Comparison of ENCODE assay signal across 10 cellular contexts in the genomic region with DNA sequence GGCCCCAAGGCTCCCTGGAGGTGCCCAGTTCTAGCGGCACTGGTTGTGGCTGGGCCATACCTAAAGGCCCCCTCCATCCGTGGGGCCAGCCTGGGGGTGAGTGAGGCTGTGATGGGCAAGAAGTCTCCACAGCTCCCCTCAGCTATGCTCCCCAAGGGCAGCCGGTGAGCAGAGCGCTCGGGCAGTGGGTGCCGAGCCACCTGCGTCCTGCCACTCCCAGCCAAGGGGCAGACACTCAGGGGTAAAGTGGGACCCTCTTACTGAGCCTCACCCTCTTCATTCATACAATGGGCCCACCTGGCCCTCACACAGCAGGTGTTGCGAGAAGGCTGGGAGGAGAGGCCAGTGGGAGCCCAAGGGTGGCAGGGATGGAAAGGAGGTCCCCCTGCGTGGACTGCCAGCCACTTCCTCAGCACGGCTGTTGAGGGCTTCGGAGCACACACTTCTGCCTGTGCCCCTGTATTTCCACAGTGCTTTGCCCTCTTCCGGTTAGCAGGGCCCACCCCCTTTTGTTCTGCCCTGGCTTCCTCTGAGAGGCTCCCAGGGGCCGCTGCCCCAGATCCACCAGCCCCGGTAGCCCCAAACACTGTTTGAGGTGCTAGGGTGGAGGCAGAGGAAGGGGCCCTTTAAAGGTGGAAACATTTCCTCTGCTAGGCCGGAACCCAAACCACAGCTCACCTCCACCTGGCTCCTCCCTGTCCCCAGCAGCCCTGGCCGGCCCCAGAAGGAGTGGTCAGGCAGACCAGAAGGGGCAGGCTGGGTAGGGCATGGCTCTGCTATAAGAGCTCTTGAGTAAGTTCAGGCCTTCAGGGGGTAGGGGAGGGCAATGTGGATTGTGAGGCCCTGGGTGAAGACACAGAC. TPM values are rescaled to one million over a fixed set of nuclear protein-coding genes. Genes with fewer than 3 reads are reported as not detected.
DNase-seq lines count a peak whose midpoint lies in the region; ATAC-seq and TF ChIP-seq lines count a peak whose summit lies in the region.
"Had no signal": no experiment of that assay in that cellular context is flagged by ENCODE, and none has a peak within 500 bp of the region (broad histone marks: within the 10 kb centered on the region; RNA-seq: fewer than 3 reads in every experiment).

No MANE protein-coding gene starts in this region.

- H3F3A ChIP-seq in OCI-LY1 (ENCODE audit: insufficient read depth, low read length) = no peaks in the 10 kb centered on the region

- H3K79me2 ChIP-seq in OCI-LY1 (ENCODE audit: insufficient read depth, low read length) = no peaks in the 10 kb centered on the region

- no peak overlapping the region for H3K9ac ChIP-seq in OCI-LY1 (ENCODE audit: low read length)

- H3K36me3 Mint-ChIP-seq in CD4-positive, CD25-positive, alpha-beta regulatory T cell = no peaks in the 10 kb centered on the region
- H3K36me3 Mint-ChIP-seq in activated naive CD4-positive, alpha-beta T cell treated with anti-CD3 and anti-CD28 coated beads, Interleukin-2, amount 50 U/mL, for 24 hours = peaks cover 6% of the 10 kb centered on the region
- no peaks in the 10 kb centered on the region for H3K36me3 Mint-ChIP-seq in natural killer cell treated with Interleukin-12 subunit alpha and Interleukin-12 subunit beta and Interleukin-15 and Interleukin-18, amount 100 ng/mL, for 72 hours

- H3K27me3 Mint-ChIP-seq in CD4-positive, CD25-positive, alpha-beta regulatory T cell = no peaks in the 10 kb centered on the region
- H3K27me3 Mint-ChIP-seq in activated naive CD4-positive, alpha-beta T cell treated with anti-CD3 and anti-CD28 coated beads, Interleukin-2, amount 50 U/mL, for 24 hours = no peaks in the 10 kb centered on the region
- no peaks in the 10 kb centered on the region for H3K27me3 Mint-ChIP-seq in natural killer cell treated with Interleukin-12 subunit alpha and Interleukin-12 subunit beta and Interleukin-15 and Interleukin-18, amount 100 ng/mL, for 72 hours

- H3K9me2 ChIP-seq in OCI-LY1 (ENCODE audit: low read depth, low read length) = no peaks in the 10 kb centered on the region

- H3K27me3 ChIP-seq in CD4-positive, CD25-positive, alpha-beta regulatory T cell (ENCODE audit: control insufficient read depth, insufficient read depth, low read length) = no peaks in the 10 kb centered on the region
- H3K27me3 ChIP-seq in OCI-LY1 (ENCODE audit: insufficient read depth, low read length) = peaks cover 7% of the 10 kb centered on the region; the same call in 1 of the 2 replicates

- ATAC-seq in CD4-positive, CD25-positive, alpha-beta regulatory T cell (ENCODE audit: low read depth in 2 of 2) = peak; percentile 86 to 92
- peak; percentile 65 to 87 for ATAC-seq in natural killer cell treated with Interleukin-12 subunit alpha and Interleukin-12 subunit beta and Interleukin-15 and Interleukin-18, amount 100 ng/mL, for 72 hours
- ATAC-seq in HG03159 (IDR thresholded peaks at IDR 0.05; ENCODE audit: unreplicated experiment) = no peak
- no peak for ATAC-seq in GM21619 (IDR thresholded peaks at IDR 0.05; ENCODE audit: unreplicated experiment)

- H3K27ac ChIP-seq in CD4-positive, CD25-positive, alpha-beta regulatory T cell (ENCODE audit: insufficient read depth, low read length, poor library complexity, severe bottlenecking) = peak overlapping the region; percentile 83
- H3K27ac ChIP-seq in OCI-LY1 (ENCODE audit: low read depth, low read length, poor library complexity, severe bottlenecking) = no peak overlapping the region
- H3K27ac ChIP-seq in caudate nucleus (ENCODE audit: low read depth, low read length) = no peak overlapping the region

- no peaks in the 10 kb centered on the region for H3K9me3 ChIP-seq in CD4-positive, CD25-positive, alpha-beta regulatory T cell (ENCODE audit: control insufficient read depth in 2 of 2, low read length in 2 of 2)
- no peaks in the 10 kb centered on the region for H3K9me3 ChIP-seq in OCI-LY1 (ENCODE audit: low read length)

- no peak overlapping the region for H3K4me3 ChIP-seq in CD4-positive, CD25-positive, alpha-beta regulatory T cell (ENCODE audit: low read depth, low read length)
- no peak overlapping the region for H3K4me3 ChIP-seq in OCI-LY1 (ENCODE audit: low read depth, low read length, poor library complexity, severe bottlenecking)

- peak overlapping the region; percentile 28; the same call in 1 of the 2 replicates for H3K4me2 ChIP-seq in OCI-LY1 (ENCODE audit: low read length)

- peaks cover 24 to 100% (median 66%) of the 10 kb centered on the region in 4 donors for H3K4me1 Mint-ChIP-seq in CD4-positive, CD25-positive, alpha-beta regulatory T cell
- H3K4me1 Mint-ChIP-seq in activated naive CD4-positive, alpha-beta T cell treated with anti-CD3 and anti-CD28 coated beads, Interleukin-2, amount 50 U/mL, for 24 hours = peaks cover 98% of the 10 kb centered on the region
- H3K4me1 Mint-ChIP-seq in natural killer cell treated with Interleukin-12 subunit alpha and Interleukin-12 subunit beta and Interleukin-15 and Interleukin-18, amount 100 ng/mL, for 72 hours (ENCODE audit: low read depth in 2 of 2) = peaks cover 56 to 61% of the 10 kb centered on the region in 2 donors

- peaks cover 95% of the 10 kb centered on the region for H3K4me1 ChIP-seq in CD4-positive, CD25-positive, alpha-beta regulatory T cell (ENCODE audit: control insufficient read depth, insufficient read depth, low read length, poor library complexity, severe bottlenecking)
- H3K4me1 ChIP-seq in OCI-LY1 (ENCODE audit: insufficient read depth, low read length, severe bottlenecking) = peaks cover 14% of the 10 kb centered on the region

- H4K20me1 ChIP-seq in OCI-LY1 (ENCODE audit: insufficient read depth, low read length) = no peaks in the 10 kb centered on the region

- no peaks in the 10 kb centered on the region for H3K36me3 ChIP-seq in CD4-positive, CD25-positive, alpha-beta regulatory T cell (ENCODE audit: control insufficient read depth, insufficient read depth, low read length)
- H3K36me3 ChIP-seq in OCI-LY1 (ENCODE audit: insufficient read depth, low read length) = no peaks in the 10 kb centered on the region

- H3K4me3 Mint-ChIP-seq in CD4-positive, CD25-positive, alpha-beta regulatory T cell = peak overlapping the region; percentile 61 to 86 (median 76)
- peak overlapping the region; percentile 20 for H3K4me3 Mint-ChIP-seq in activated naive CD4-positive, alpha-beta T cell treated with anti-CD3 and anti-CD28 coated beads, Interleukin-2, amount 50 U/mL, for 24 hours
- H3K4me3 Mint-ChIP-seq in natural killer cell treated with Interleukin-12 subunit alpha and Interleukin-12 subunit beta and Interleukin-15 and Interleukin-18, amount 100 ng/mL, for 72 hours = peak overlapping the region; percentile 12

- H2AFZ ChIP-seq in OCI-LY1 (ENCODE audit: low read length) = no peak overlapping the region

- peak overlapping the region; percentile 92 to 99 (median 97) for H3K27ac Mint-ChIP-seq in CD4-positive, CD25-positive, alpha-beta regulatory T cell
- H3K27ac Mint-ChIP-seq in activated naive CD4-positive, alpha-beta T cell treated with anti-CD3 and anti-CD28 coated beads, Interleukin-2, amount 50 U/mL, for 24 hours = peak overlapping the region; percentile 93
- H3K27ac Mint-ChIP-seq in natural killer cell treated with Interleukin-12 subunit alpha and Interleukin-12 subunit beta and Interleukin-15 and Interleukin-18, amount 100 ng/mL, for 72 hours = peak overlapping the region; percentile 83 to 86

- no peaks in the 10 kb centered on the region for H3K9me3 Mint-ChIP-seq in CD4-positive, CD25-positive, alpha-beta regulatory T cell
- H3K9me3 Mint-ChIP-seq in activated naive CD4-positive, alpha-beta T cell treated with anti-CD3 and anti-CD28 coated beads, Interleukin-2, amount 50 U/mL, for 24 hours = no peaks in the 10 kb centered on the region
- H3K9me3 Mint-ChIP-seq in natural killer cell treated with Interleukin-12 subunit alpha and Interleukin-12 subunit beta and Interleukin-15 and Interleukin-18, amount 100 ng/mL, for 72 hours = no peaks in the 10 kb centered on the region

- no peak for TF ChIP-seq CTCF in OCI-LY1 (IDR thresholded peaks at IDR 0.05; ENCODE audit: low read length)

- DNase-seq in CD4-positive, CD25-positive, alpha-beta regulatory T cell = peak; percentile 32 to 94 (median 79)
- peak; percentile 79 for DNase-seq in natural killer cell treated with Interleukin-12 subunit alpha and Interleukin-12 subunit beta and Interleukin-15 and Interleukin-18, amount 100 ng/mL, for 72 hours (ENCODE audit: low spot score)
- no peak for DNase-seq in caudate nucleus (lab: John Stamatoyannopoulos, UW)
- no peak for DNase-seq in HK-2 (ENCODE audit: unreplicated experiment)
- DNase-seq: NCI-H1105 had no signal

RNA-seq across cellular contexts. Expression of gene C10orf105, which starts 16.4 kb away (rescaled TPM):
- 0.52 TPM for total RNA-seq in CD4-positive, CD25-positive, alpha-beta regulatory T cell
- polyA plus RNA-seq in CD4-positive, CD25-positive, alpha-beta regulatory T cell = under 1 TPM in 2 of 4 donors, not detected in 2; 0.05 to 0.20 TPM
- not detected for total RNA-seq in natural killer cell treated with Interleukin-12 subunit alpha and Interleukin-12 subunit beta and Interleukin-15 and Interleukin-18, amount 100 ng/mL, for 72 hours
- total RNA-seq: glomerular endothelial cell had no signal

RNA-seq across cellular contexts. Expression of gene VSIR, which starts 37.4 kb away (rescaled TPM):
- 167 TPM for total RNA-seq in CD4-positive, CD25-positive, alpha-beta regulatory T cell
- polyA plus RNA-seq in CD4-positive, CD25-positive, alpha-beta regulatory T cell = 100 to 1,000 TPM; 226 to 339 (median 294) TPM
- total RNA-seq in natural killer cell treated with Interleukin-12 subunit alpha and Interleukin-12 subunit beta and Interleukin-15 and Interleukin-18, amount 100 ng/mL, for 72 hours = 10 to 100 TPM; 18.8 to 19.7 TPM

Comparison
In these comparisons a context has a peak if more than half of its experiments do, and no peak if none do; other contexts are left out.
1. ATAC-seq: peak in CD4-positive, CD25-positive, alpha-beta regulatory T cell (2 of 2) and natural killer cell treated with Interleukin-12 subunit alpha and Interleukin-12 subunit beta and Interleukin-15 and Interleukin-18, amount 100 ng/mL, for 72 hours (2 of 2); none in HG03159 (single experiment) and GM21619 (single experiment).
2. DNase-seq: peak in CD4-positive, CD25-positive, alpha-beta regulatory T cell (3 of 3) and natural killer cell treated with Interleukin-12 subunit alpha and Interleukin-12 subunit beta and Interleukin-15 and Interleukin-18, amount 100 ng/mL, for 72 hours (single experiment); none in caudate nucleus (0 of 61) and HK-2 (single experiment).
3. H3K4me3 Mint-ChIP-seq: peak in every context shown above with its lines; median percentile 76 in CD4-positive, CD25-positive, alpha-beta regulatory T cell; 20 in activated naive CD4-positive, alpha-beta T cell treated with anti-CD3 and anti-CD28 coated beads, Interleukin-2, amount 50 U/mL, for 24 hours; 12 in natural killer cell treated with Interleukin-12 subunit alpha and Interleukin-12 subunit beta and Interleukin-15 and Interleukin-18, amount 100 ng/mL, for 72 hours.
4. Peak in every context shown above with its lines, with median percentiles within 50 percentile points of each other: H3K27ac Mint-ChIP-seq.